17 cellular contexts compared by ENCODE assay signal in the genomic region with DNA sequence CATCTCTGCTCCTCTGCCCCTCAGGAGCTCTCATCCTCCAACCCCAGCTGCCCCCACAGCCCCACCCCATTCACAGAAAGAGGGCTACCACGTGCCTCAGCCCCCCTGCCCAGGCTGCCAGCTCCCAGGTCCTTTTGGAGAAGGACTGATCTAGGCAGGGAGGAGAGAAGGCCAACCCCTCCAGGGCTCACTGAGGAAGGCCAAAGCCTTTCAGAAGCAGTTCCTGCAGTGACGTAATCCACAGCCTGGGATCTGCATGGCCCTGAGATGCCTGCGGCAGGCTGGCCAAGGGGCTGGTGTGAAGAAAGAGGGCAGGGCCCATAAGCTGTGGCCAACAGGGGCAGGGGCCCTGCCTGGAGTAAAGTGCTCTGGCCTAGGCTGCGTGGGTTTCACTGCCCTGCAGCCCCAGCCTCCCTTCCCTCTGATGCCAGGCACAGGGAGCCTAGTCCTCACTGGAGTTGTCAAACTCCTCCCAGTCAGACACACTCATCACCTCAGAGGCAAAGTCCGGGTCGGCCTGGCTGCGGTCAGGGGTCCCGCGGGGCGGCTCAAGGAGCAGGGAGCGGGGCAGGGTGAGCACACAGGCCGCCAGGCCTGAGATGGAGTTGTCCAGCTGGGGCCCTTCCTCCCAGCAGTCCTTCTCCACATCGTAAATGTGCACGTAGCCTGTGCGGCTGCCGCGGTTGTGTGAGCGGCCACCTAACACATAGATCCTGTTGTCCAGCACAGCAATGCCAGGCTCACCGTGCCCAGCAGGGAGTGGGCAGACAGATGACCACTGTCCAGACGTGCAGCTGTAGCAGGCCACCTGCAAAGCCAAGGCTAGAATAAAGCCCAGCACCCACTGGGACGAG. TPM values are rescaled to one million over a fixed set of nuclear protein-coding genes. Genes with fewer than 3 reads are reported as not detected.
DNase-seq lines count a peak whose midpoint lies in the region; ATAC-seq and TF ChIP-seq lines count a peak whose summit lies in the region.
"Had no signal": no experiment of that assay in that cellular context is flagged by ENCODE, and none has a peak within 500 bp of the region (broad histone marks: within the 10 kb centered on the region; RNA-seq: fewer than 3 reads in every experiment).

No MANE protein-coding gene starts in this region.

- no peak overlapping the region for H3K4me3 ChIP-seq in vagina

- peaks cover 11% of the 10 kb centered on the region for H3K27me3 Mint-ChIP-seq in activated T-helper 2 cell treated with anti-CD3 and anti-CD28 coated beads, Interferon-gamma antibody, Interleukin-2, Interleukin-4, amounts not matched to agents 10 μg/mL and 5 μg/mL and 100 μg/mL, durations not matched to agents 14 hours and 24 hours and 36 hours (ENCODE audit: low read depth)

- peaks cover 34% of the 10 kb centered on the region for H3K4me1 ChIP-seq in vagina

- peak overlapping the region; percentile 24 for H3K27ac ChIP-seq in vagina
- H3K27ac ChIP-seq: foreskin keratinocyte had no signal

- DNase-seq in SIG-M5 treated with dmso at 0.1 percent for 504 hours (lab: John Stamatoyannopoulos, UW; ENCODE audit: unreplicated experiment) (peak; percentile 21), SIG-M5 (lab: John Stamatoyannopoulos, UW) (no peak), ecto neural progenitor cell (ENCODE audit: low spot score) (peak; percentile 42), left lobe of liver (ENCODE audit: low spot score) (no peak), vagina (ENCODE audit: extremely low spot score in 2 of 2) (no peak), ACHN (no peak), SHP77 treated with DMSO at 0.1 percent for 48 hours (lab: John Stamatoyannopoulos, UW) (no peak)
- DNase-seq in activated T-helper 2 cell treated with anti-CD3 and anti-CD28 coated beads, Interferon-gamma antibody, Interleukin-2, Interleukin-4, amounts not matched to agents 10 μg/mL and 5 μg/mL and 100 μg/mL, durations not matched to agents 14 hours and 24 hours and 36 hours (ENCODE audit: low spot score), result no peak
- DNase-seq: 8988T; CD4-positive, alpha-beta memory T cell; DND-41; foreskin keratinocyte; mammary epithelial cell; NCI-H2107; stimulated activated CD4-positive, alpha-beta T cell treated with anti-CD3 and anti-CD28 coated beads, Interleukin-2, amount 100 ng/mL, for 48 hours had no signal

- TF ChIP-seq POLR2A in vagina (IDR thresholded peaks at IDR 0.05), result no peak

- H3K36me3 Mint-ChIP-seq in activated T-helper 2 cell treated with anti-CD3 and anti-CD28 coated beads, Interferon-gamma antibody, Interleukin-2, Interleukin-4, amounts not matched to agents 10 μg/mL and 5 μg/mL and 100 μg/mL, durations not matched to agents 14 hours and 24 hours and 36 hours (ENCODE audit: low read depth), result peaks cover 35% of the 10 kb centered on the region
- H3K36me3 Mint-ChIP-seq: natural killer cell treated with Interleukin-12 subunit alpha and Interleukin-12 subunit beta and Interleukin-15 and Interleukin-18, amount 100 ng/mL, for 72 hours had no signal

- no peaks in the 10 kb centered on the region for H3K9me3 ChIP-seq in vagina

- no peak for TF ChIP-seq CTCF in vagina (IDR thresholded peaks at IDR 0.05)

- no peaks in the 10 kb centered on the region for H3K27me3 ChIP-seq in vagina

- intact Hi-C loops in vagina (cut with DNase I), result no loop called here
- intact Hi-C loops in activated T-helper 2 cell treated with anti-CD3 and anti-CD28 coated beads, Interferon-gamma antibody, Interleukin-2, Interleukin-4, amounts not matched to agents 10 μg/mL and 5 μg/mL and 100 μg/mL, durations not matched to agents 14 hours and 24 hours and 36 hours (cut with micrococcal nuclease), result no loop called here

- H3K36me3 ChIP-seq in vagina, result peaks cover 0 to 12% of the 10 kb centered on the region in 2 donors

- in situ Hi-C loops in ACHN (cut with HindIII; ENCODE audit: low pct_ligation_motif_present, low pct_unique_long_range_greater_than_20kb, low sequenced_read_pairs), result no loop called here

- no peaks in the 10 kb centered on the region for H3K9me3 Mint-ChIP-seq in activated T-helper 2 cell treated with anti-CD3 and anti-CD28 coated beads, Interferon-gamma antibody, Interleukin-2, Interleukin-4, amounts not matched to agents 10 μg/mL and 5 μg/mL and 100 μg/mL, durations not matched to agents 14 hours and 24 hours and 36 hours
- H3K9me3 Mint-ChIP-seq: CD4-positive, alpha-beta memory T cell; natural killer cell treated with Interleukin-12 subunit alpha and Interleukin-12 subunit beta and Interleukin-15 and Interleukin-18, amount 100 ng/mL, for 72 hours; T-helper 1 cell treated with Interleukin-12 subunit alpha and Interleukin-12 subunit beta and Interleukin-4 antibody, amounts not matched to agents 30 μg/mL and 1 μg/mL, for 36 hours had no signal

- no peak overlapping the region for H3K27ac Mint-ChIP-seq in activated T-helper 2 cell treated with anti-CD3 and anti-CD28 coated beads, Interferon-gamma antibody, Interleukin-2, Interleukin-4, amounts not matched to agents 10 μg/mL and 5 μg/mL and 100 μg/mL, durations not matched to agents 14 hours and 24 hours and 36 hours
- H3K27ac Mint-ChIP-seq: natural killer cell treated with Interleukin-12 subunit alpha and Interleukin-12 subunit beta and Interleukin-15 and Interleukin-18, amount 100 ng/mL, for 72 hours; T-helper 1 cell treated with Interleukin-12 subunit alpha and Interleukin-12 subunit beta and Interleukin-4 antibody, amounts not matched to agents 30 μg/mL and 1 μg/mL, for 36 hours had no signal

- H3K4me1 Mint-ChIP-seq in activated T-helper 2 cell treated with anti-CD3 and anti-CD28 coated beads, Interferon-gamma antibody, Interleukin-2, Interleukin-4, amounts not matched to agents 10 μg/mL and 5 μg/mL and 100 μg/mL, durations not matched to agents 14 hours and 24 hours and 36 hours (ENCODE audit: low read depth), result peaks cover 4% of the 10 kb centered on the region

- peak; percentile 11 for ATAC-seq in left lobe of liver
- ATAC-seq: foreskin keratinocyte; natural killer cell treated with Interleukin-12 subunit alpha and Interleukin-12 subunit beta and Interleukin-15 and Interleukin-18, amount 100 ng/mL, for 72 hours had no signal

- H3K4me3 Mint-ChIP-seq in activated T-helper 2 cell treated with anti-CD3 and anti-CD28 coated beads, Interferon-gamma antibody, Interleukin-2, Interleukin-4, amounts not matched to agents 10 μg/mL and 5 μg/mL and 100 μg/mL, durations not matched to agents 14 hours and 24 hours and 36 hours (ENCODE audit: low read depth), result no peak overlapping the region
- H3K4me3 Mint-ChIP-seq: CD4-positive, alpha-beta memory T cell; natural killer cell treated with Interleukin-12 subunit alpha and Interleukin-12 subunit beta and Interleukin-15 and Interleukin-18, amount 100 ng/mL, for 72 hours; T-helper 1 cell treated with Interleukin-12 subunit alpha and Interleukin-12 subunit beta and Interleukin-4 antibody, amounts not matched to agents 30 μg/mL and 1 μg/mL, for 36 hours had no signal

RNA-seq across cellular contexts. Expression of a gene that starts 4.2 kb away (rescaled TPM):
- 2.2 TPM for total RNA-seq in left lobe of liver
- total RNA-seq in vagina, result 32.2 TPM
- total RNA-seq in activated T-helper 2 cell treated with anti-CD3 and anti-CD28 coated beads, Interferon-gamma antibody, Interleukin-2, Interleukin-4, amounts not matched to agents 10 μg/mL and 5 μg/mL and 100 μg/mL, durations not matched to agents 14 hours and 24 hours and 36 hours, result 0.55 and 0.62 TPM in 2 replicates

RNA-seq across cellular contexts. Expression of a gene that starts 47.9 kb away (rescaled TPM):
- 5.7 TPM for total RNA-seq in left lobe of liver
- total RNA-seq in vagina, result 11.0 TPM
- total RNA-seq in activated T-helper 2 cell treated with anti-CD3 and anti-CD28 coated beads, Interferon-gamma antibody, Interleukin-2, Interleukin-4, amounts not matched to agents 10 μg/mL and 5 μg/mL and 100 μg/mL, durations not matched to agents 14 hours and 24 hours and 36 hours, result 13.2 and 14.4 TPM in 2 replicates

RNA-seq across cellular contexts. Expression of a gene that starts 53.7 kb away (rescaled TPM):
- total RNA-seq in left lobe of liver, result 13.3 TPM
- 20.1 TPM for total RNA-seq in vagina
- total RNA-seq in activated T-helper 2 cell treated with anti-CD3 and anti-CD28 coated beads, Interferon-gamma antibody, Interleukin-2, Interleukin-4, amounts not matched to agents 10 μg/mL and 5 μg/mL and 100 μg/mL, durations not matched to agents 14 hours and 24 hours and 36 hours, result 34.0 and 38.0 TPM in 2 replicates

Comparison
In these comparisons a context has a peak if more than half of its experiments do, and no peak if none do; other contexts are left out.
1. DNase-seq: peak in SIG-M5 treated with dmso at 0.1 percent for 504 hours (single experiment) and ecto neural progenitor cell (single experiment); none in SIG-M5 (single experiment), left lobe of liver (single experiment), vagina (0 of 2), ACHN (single experiment), activated T-helper 2 cell treated with anti-CD3 and anti-CD28 coated beads, Interferon-gamma antibody, Interleukin-2, Interleukin-4, amounts not matched to agents 10 μg/mL and 5 μg/mL and 100 μg/mL, durations not matched to agents 14 hours and 24 hours and 36 hours (single experiment) and SHP77 treated with DMSO at 0.1 percent for 48 hours (single experiment).
2. RNA of a gene that starts 4.2 kb away (total RNA-seq): 32.2 TPM in vagina (single experiment); 2.2 TPM in left lobe of liver (single experiment) and 0.55 to 0.62 TPM in activated T-helper 2 cell treated with anti-CD3 and anti-CD28 coated beads, Interferon-gamma antibody, Interleukin-2, Interleukin-4, amounts not matched to agents 10 μg/mL and 5 μg/mL and 100 μg/mL, durations not matched to agents 14 hours and 24 hours and 36 hours; every median in the first group is over 10 times any median in the second.